ENCODE assay signal across 1 cellular context in genomic region chr11:108117746-108118371, GRCh38.
TF ChIP-seq lines count a peak whose summit lies in the region.

No MANE protein-coding gene starts in this region.

TF ChIP-seq in GM23338, 12 proteins besides CTCF, POLR2A, EP300 and RAD21 (continued from another document):
- TF ChIP-seq CREB1 (CRISPR knock-in tag; IDR thresholded peaks at IDR 0.05; ENCODE audit: low read depth) = no peak
- TF ChIP-seq ETS1 (IDR thresholded peaks at IDR 0.05) = no peak
